In genomic region chr10:45673074-45673628, GRCh38 we compare ENCODE assay signal across 9 cellular contexts. TPM values are rescaled to one million over a fixed set of nuclear protein-coding genes. Genes with fewer than 3 reads are reported as not detected.
DNase-seq lines count a peak whose midpoint lies in the region; ATAC-seq, FAIRE-seq and TF ChIP-seq lines count a peak whose summit lies in the region.
"Had no signal": no experiment of that assay in that cellular context is flagged by ENCODE, and none has a peak within 500 bp of the region (broad histone marks: within the 10 kb centered on the region; RNA-seq: fewer than 3 reads in every experiment).

No MANE protein-coding gene starts in this region.

- no peak for TF ChIP-seq POLR2A in K562 (conservative IDR thresholded peaks at IDR 0.05)
- TF ChIP-seq POLR2A in right lobe of liver (IDR thresholded peaks at IDR 0.05), result no peak

- no peak for TF ChIP-seq RAD21 in K562 (CRISPR knock-in tag; conservative IDR thresholded peaks at IDR 0.05 in 1 of 2, IDR thresholded peaks at IDR 0.05 in 1 of 2)

- in situ Hi-C loops in K562 (cut with MboI), result no loop called here
- in situ Hi-C loops in GM13976 (cut with MboI; ENCODE audit: low sequenced_read_pairs, unreplicated experiment), result loop anchor here (10.0 kb wide), 1 partner anchor 208 kb away; no protein-coding TSS in a partner anchor

- H3K9me1 ChIP-seq in K562 (ENCODE audit: control insufficient read depth, insufficient read depth, low read length), result no peaks in the 10 kb centered on the region

- peak overlapping the region; percentile 82 for H3K4me2 ChIP-seq in BLaER1
- H3K4me2 ChIP-seq in K562 (ENCODE audit: insufficient read depth, low read length), result no peak overlapping the region
- H3K4me2 ChIP-seq: KMS-11 had no signal

- H3K4me1 ChIP-seq in BLaER1 (peaks cover 4% of the 10 kb centered on the region; the same call in 1 of the 2 replicates), HUES64 (ENCODE audit: insufficient read depth, low read length) (no peaks in the 10 kb centered on the region), K562 (replicated peaks in 1 of 2; ENCODE audit: control insufficient read depth in 2 of 2, insufficient read depth in 2 of 2, low read length in 2 of 2) (peaks cover 0 to 12% of the 10 kb centered on the region in 2 experiments; a peak in 2 of 5 replicates), right lobe of liver (no peaks in the 10 kb centered on the region)

- peaks cover 6% of the 10 kb centered on the region; the same call in 1 of the 2 replicates for H3K9me3 ChIP-seq in BLaER1
- H3K9me3 ChIP-seq in HUES64 (ENCODE audit: insufficient read depth, low read depth, low read length), result no peaks in the 10 kb centered on the region
- no peaks in the 10 kb centered on the region; the same call in 1 of the 2 replicates for H3K9me3 ChIP-seq in K562 (replicated peaks; ENCODE audit: control insufficient read depth, insufficient read depth, low read depth, low read length)
- H3K9me3 ChIP-seq in right lobe of liver, result no peaks in the 10 kb centered on the region

- peak overlapping the region; percentile 86 for H3K4me3 Mint-ChIP-seq in type B pancreatic cell

- no peaks in the 10 kb centered on the region for H4K20me1 ChIP-seq in BLaER1
- H4K20me1 ChIP-seq in K562 (replicated peaks; ENCODE audit: control insufficient read depth, insufficient read depth, low read length), result no peaks in the 10 kb centered on the region

- TF ChIP-seq CTCF in K562 (IDR thresholded peaks at IDR 0.05 in 2 of 3, conservative IDR thresholded peaks at IDR 0.05 in 1 of 3; ENCODE audit: insufficient read depth in 2 of 3, low read depth in 1 of 3, low read length in 3 of 3) (no peak), right lobe of liver (IDR thresholded peaks at IDR 0.05) (no peak), type B pancreatic cell (conservative IDR thresholded peaks at IDR 0.05) (no peak), GM13976 (IDR thresholded peaks at IDR 0.05; ENCODE audit: borderline replicate concordance, control extremely low read depth, extremely low read depth, insufficient read depth, missing control alignments) (no peak)

- FAIRE-seq in K562 (lab: Jason Lieb, UNC), result no peak

- 0 out of 2 replicates have a peak overlapping the region, but pooled peaks have one; percentile 7 for H2AFZ ChIP-seq in K562 (ENCODE audit: low read depth, low read length)

- CTCF ChIA-PET in K562 (lab: Yijun Ruan, JAX; ENCODE audit: low intra/inter-chr PET ratio), result interaction anchor here (0.7 to 1.5 kb wide), 2 partner anchors 207 to 209 kb away, joined by 5 to 7 read pairs; no protein-coding TSS in a partner anchor

- H3K36me3 ChIP-seq in BLaER1 (no peaks in the 10 kb centered on the region), HUES64 (ENCODE audit: insufficient read depth, low read length) (no peaks in the 10 kb centered on the region), K562 (ENCODE audit: control insufficient read depth, insufficient read depth, low read length) (no peaks in the 10 kb centered on the region), right lobe of liver (no peaks in the 10 kb centered on the region)

- H3K9ac ChIP-seq in BLaER1, result no peak overlapping the region; the same call in 1 of the 2 replicates
- peak overlapping the region; percentile 71 for H3K9ac ChIP-seq in HUES64 (ENCODE audit: low read depth, low read length)
- no peak overlapping the region for H3K9ac ChIP-seq in K562 (ENCODE audit: insufficient read depth in 1 of 2, low read depth in 2 of 2, low read length in 2 of 2)
- H3K9ac ChIP-seq: KMS-11 had no signal

- H3K27ac ChIP-seq in BLaER1, result peak overlapping the region; percentile 78
- H3K27ac ChIP-seq in HUES64 (ENCODE audit: low read depth, low read length), result peak overlapping the region; percentile 86
- H3K27ac ChIP-seq in K562 (ENCODE audit: extremely low read depth, low read depth, low read length), result no peak overlapping the region
- peak overlapping the region; percentile 90 to 96 (median 92) for H3K27ac ChIP-seq in right lobe of liver
- H3K27ac ChIP-seq: KMS-11 had no signal

- no peak overlapping the region for H3K27ac Mint-ChIP-seq in type B pancreatic cell

- no peak for ATAC-seq in K562
- peak; percentile 61 to 72 (median 65) for ATAC-seq in right lobe of liver
- no peak for ATAC-seq in GM21360 (IDR thresholded peaks at IDR 0.05; ENCODE audit: unreplicated experiment)

- peaks cover 8% of the 10 kb centered on the region for H3K4me1 Mint-ChIP-seq in type B pancreatic cell (ENCODE audit: unreplicated experiment)

- H3K9me3 Mint-ChIP-seq in type B pancreatic cell, result no peaks in the 10 kb centered on the region

- 47% methylated on average over 19 of the region's 19 CpGs for WGBS in HUES64
- 69% methylated on average over 19 of the region's 19 CpGs for WGBS in K562 (ENCODE audit: insufficient coverage, low coverage, missing lambda C conversion rate)
- 15% methylated on average over 8 of the region's 19 CpGs for WGBS in right lobe of liver (ENCODE audit: insufficient coverage, low coverage, low lambda C conversion rate, missing lambda C conversion rate)

- TF ChIP-seq EP300 in K562 (IDR thresholded peaks at IDR 0.05; ENCODE audit: low read length), result no peak

- no peak for DNase-seq in K562 (ENCODE audit: extremely low read depth in 1 of 4, low spot score in 3 of 4)
- peak; percentile 52 to 88 (median 79) for DNase-seq in right lobe of liver
- DNase-seq in type B pancreatic cell (ENCODE audit: extremely low spot score, unreplicated experiment), result no peak
- no peak for DNase-seq in NCI-H1930 (lab: John Stamatoyannopoulos, UW)
- no peak for DNase-seq in GM13976 (ENCODE audit: low spot score)

- H3K27me3 ChIP-seq in BLaER1 (no peaks in the 10 kb centered on the region), HUES64 (ENCODE audit: insufficient read depth, low read length) (no peaks in the 10 kb centered on the region), K562 (ENCODE audit: control insufficient read depth in 2 of 2, insufficient read depth in 2 of 2, low read length in 2 of 2) (no peaks in the 10 kb centered on the region), right lobe of liver (no peaks in the 10 kb centered on the region)

- H3K79me2 ChIP-seq in K562 (ENCODE audit: control insufficient read depth, insufficient read depth, low read length), result no peaks in the 10 kb centered on the region

- intact Hi-C loops in K562 (cut with micrococcal nuclease), result loop anchor here (2.0 kb wide), 1 partner anchor 202 kb away; no protein-coding TSS in a partner anchor
- intact Hi-C loops in right lobe of liver (cut with DNase I), result loop anchor here (10.0 kb wide), 1 partner anchor 208 kb away; no protein-coding TSS in a partner anchor

- H3K27me3 Mint-ChIP-seq in type B pancreatic cell, result peaks cover 6% of the 10 kb centered on the region

- no peaks in the 10 kb centered on the region for H3K36me3 Mint-ChIP-seq in type B pancreatic cell

- no TSS peak for BruUV-seq in K562 (replicated peaks; lab: Mats Ljungman, UMichigan)

- H3K4me3 ChIP-seq in BLaER1, result peak overlapping the region; percentile 79
- peak overlapping the region; percentile 81 for H3K4me3 ChIP-seq in HUES64 (ENCODE audit: low read length)
- H3K4me3 ChIP-seq in K562, result no peak overlapping the region
- H3K4me3 ChIP-seq in right lobe of liver, result peak overlapping the region; percentile 45 to 71 (median 68)

- POLR2A ChIA-PET in K562 (lab: Yijun Ruan, JAX), result interaction anchor here (0.5 kb wide), 1 partner anchor 55 kb away, joined by 5 read pairs; no protein-coding TSS in a partner anchor

RNA-seq across cellular contexts. Expression of gene ZFAND4, which starts 0.6 kb away (rescaled TPM):
- 6.2 TPM for polyA plus RNA-seq in HUES64 (2013, experiment 1 of 2)
- 7.8 TPM for polyA plus RNA-seq in HUES64 (2013, experiment 2 of 2)
- 2.3 and 6.4 TPM in 2 replicates for total RNA-seq in K562 (2011; cell fraction: chromatin; rRNA removed; ENCODE audit: low replicate concordance)
- 1.8 and 2.0 TPM in 2 replicates for total RNA-seq in K562 (2011; cell fraction: nucleolus; rRNA removed)
- 1.2 and 3.3 TPM in 2 replicates for total RNA-seq in K562 (2011; cell fraction: nucleoplasm; rRNA removed)
- total RNA-seq in K562 (2014; rRNA removed) (0.82 and 1.2 TPM in 2 replicates), K562 (2014; rRNA removed; fragmentation: Illumina TruSeq; extraction: Trizol) (1.8 and 2.0 TPM in 2 replicates), K562 (2015; rRNA removed; fragmentation: Illumina TruSeq; extraction: Trizol) (2.5 and 3.0 TPM in 2 replicates), K562 (2021) (2.1 and 2.9 TPM in 2 replicates), right lobe of liver (10 to 100 TPM in 3 of 6 experiments, 1 to 10 TPM in 3; 6.3 to 15.2 (median 9.3) TPM), type B pancreatic cell (ENCODE audit: low replicate concordance) (10.0 and 12.0 TPM in 2 replicates)
- polyA plus RNA-seq in K562 (2011; rRNA removed) (0.03 and 0.53 TPM in 2 replicates), K562 (2014; fragmentation: Illumina TruSeq; extraction: Trizol) (1.3 and 1.5 TPM in 2 replicates), K562 (2014; fragmentation: Nextera tagmentation; extraction: Ambion mirVana) (under 1 TPM; 0.42 to 0.73 TPM), K562 (2014; rRNA removed) (0.92 and 2.6 TPM in 2 replicates)
- polyA plus RNA-seq in K562 (2011; cell fraction: cytosol; rRNA removed), result 0.18 TPM in 1 of 2 replicates, not detected in the other
- polyA plus RNA-seq in K562 (2011; cell fraction: nucleus; rRNA removed), result 0.08 and 0.47 TPM in 2 replicates
- polyA plus RNA-seq in K562 (2012), result 1.3 and 1.5 TPM in 2 replicates
- polyA minus RNA-seq in K562 (2011; rRNA and poly(A)+ RNA removed), result 0.09 and 1.2 TPM in 2 replicates
- not detected in 2 replicates for polyA minus RNA-seq in K562 (2011; cell fraction: cytosol; rRNA and poly(A)+ RNA removed)
- 1.1 TPM in 1 of 2 replicates, not detected in the other for polyA minus RNA-seq in K562 (2011; cell fraction: nucleus; rRNA and poly(A)+ RNA removed)

RNA-seq across cellular contexts. Expression of gene WASHC2C, which starts 53.9 kb away (rescaled TPM):
- polyA plus RNA-seq in HUES64 (2013, experiment 1 of 2), result 17.8 TPM
- polyA plus RNA-seq in HUES64 (2013, experiment 2 of 2), result 15.5 TPM
- total RNA-seq in K562 (2011; cell fraction: chromatin; rRNA removed; ENCODE audit: low replicate concordance), result 35.3 and 105 TPM in 2 replicates
- total RNA-seq in K562 (2011; cell fraction: nucleolus; rRNA removed), result 14.8 and 18.8 TPM in 2 replicates
- total RNA-seq in K562 (2011; cell fraction: nucleoplasm; rRNA removed), result 36.3 and 40.6 TPM in 2 replicates
- total RNA-seq in K562 (2014; rRNA removed) (24.1 and 24.8 TPM in 2 replicates), K562 (2014; rRNA removed; fragmentation: Illumina TruSeq; extraction: Trizol) (25.1 and 27.8 TPM in 2 replicates), K562 (2015; rRNA removed; fragmentation: Illumina TruSeq; extraction: Trizol) (36.8 and 37.7 TPM in 2 replicates), K562 (2021) (25.9 and 28.4 TPM in 2 replicates), right lobe of liver (10 to 100 TPM; 10.0 to 25.5 (median 23.1) TPM), type B pancreatic cell (ENCODE audit: low replicate concordance) (41.1 and 45.5 TPM in 2 replicates)
- polyA plus RNA-seq in K562 (2011; rRNA removed) (17.5 and 20.9 TPM in 2 replicates), K562 (2014; fragmentation: Illumina TruSeq; extraction: Trizol) (24.4 and 28.4 TPM in 2 replicates), K562 (2014; fragmentation: Nextera tagmentation; extraction: Ambion mirVana) (1 to 10 TPM; 3.2 to 5.3 TPM), K562 (2014; rRNA removed) (18.3 and 21.6 TPM in 2 replicates)
- polyA plus RNA-seq in K562 (2011; cell fraction: cytosol; rRNA removed), result 7.0 and 7.6 TPM in 2 replicates
- 47.1 and 48.7 TPM in 2 replicates for polyA plus RNA-seq in K562 (2011; cell fraction: nucleus; rRNA removed)
- 23.4 and 25.2 TPM in 2 replicates for polyA plus RNA-seq in K562 (2012)
- polyA minus RNA-seq in K562 (2011; rRNA and poly(A)+ RNA removed), result 76.4 and 96.4 TPM in 2 replicates
- polyA minus RNA-seq in K562 (2011; cell fraction: cytosol; rRNA and poly(A)+ RNA removed), result 12.7 and 13.1 TPM in 2 replicates
- polyA minus RNA-seq in K562 (2011; cell fraction: nucleus; rRNA and poly(A)+ RNA removed), result 12.4 and 25.1 TPM in 2 replicates

Comparison
In these comparisons a context has a peak if more than half of its experiments do, and no peak if none do; other contexts are left out.
1. ATAC-seq: peak in right lobe of liver (4 of 4); none in K562 (single experiment) and GM21360 (single experiment).
2. DNase-seq: peak in right lobe of liver (3 of 3); none in K562 (0 of 4), type B pancreatic cell (single experiment), NCI-H1930 (0 of 2) and GM13976 (single experiment).